ENCODE assay signal across 8 cellular contexts in genomic region chr1:100400332-100400933, GRCh38. TPM values are rescaled to one million over a fixed set of nuclear protein-coding genes. Genes with fewer than 3 reads are reported as not detected.
DNase-seq lines count a peak whose midpoint lies in the region; ATAC-seq, FAIRE-seq and TF ChIP-seq lines count a peak whose summit lies in the region.

No MANE protein-coding gene starts in this region.

- no peaks in the 10 kb centered on the region for H3K27me3 ChIP-seq in astrocyte (ENCODE audit: insufficient read depth, low read length)

- peak; percentile 61 for ATAC-seq in HG02678 (IDR thresholded peaks at IDR 0.05; ENCODE audit: unreplicated experiment)
- no peak for ATAC-seq in GM19035 (IDR thresholded peaks at IDR 0.05; ENCODE audit: unreplicated experiment)

- FAIRE-seq in astrocyte (lab: Jason Lieb, UNC) = no peak

- H4K20me1 ChIP-seq in astrocyte (ENCODE audit: insufficient read depth, low read length) = no peaks in the 10 kb centered on the region

- DNase-seq in DMS53 (lab: John Stamatoyannopoulos, UW) (peak; percentile 66), SK-N-MC (ENCODE audit: low read depth, low spot score) (peak; percentile 28), astrocyte (ENCODE audit: low read depth) (no peak), mucosa of gallbladder (ENCODE audit: low spot score) (peak; percentile 25), HFFc6 (no peak)

- H3K9me3 Mint-ChIP-seq in astrocyte (ENCODE audit: unreplicated experiment) = no peaks in the 10 kb centered on the region
- no peaks in the 10 kb centered on the region for H3K9me3 Mint-ChIP-seq in HFFc6

- H3K36me3 Mint-ChIP-seq in astrocyte (ENCODE audit: low read depth, unreplicated experiment) = no peaks in the 10 kb centered on the region
- H3K36me3 Mint-ChIP-seq in HFFc6 (ENCODE audit: low read depth) = no peaks in the 10 kb centered on the region

- H3K4me1 Mint-ChIP-seq in astrocyte (ENCODE audit: low read depth, unreplicated experiment) (peaks cover 15% of the 10 kb centered on the region), HFFc6 (ENCODE audit: low read depth) (peaks cover 12% of the 10 kb centered on the region)

- H3K9me3 ChIP-seq in SK-N-MC (ENCODE audit: low read depth, low read length) (no peaks in the 10 kb centered on the region), astrocyte (ENCODE audit: insufficient read depth, low read depth, low read length) (no peaks in the 10 kb centered on the region)

- H3K4me2 ChIP-seq in astrocyte (ENCODE audit: low read length) = no peak overlapping the region

- H3K27ac Mint-ChIP-seq in astrocyte (ENCODE audit: unreplicated experiment) (peak overlapping the region; percentile 6), HFFc6 (no peak overlapping the region)

- H3K27me3 Mint-ChIP-seq in astrocyte (ENCODE audit: low read depth, unreplicated experiment) (no peaks in the 10 kb centered on the region), HFFc6 (ENCODE audit: insufficient read depth) (no peaks in the 10 kb centered on the region)

- TF ChIP-seq CTCF in astrocyte (IDR thresholded peaks at IDR 0.05; ENCODE audit: insufficient read depth, low read depth, low read length) (no peak), HFFc6 (IDR thresholded peaks at IDR 0.05) (no peak)

- H3K4me3 Mint-ChIP-seq in astrocyte (ENCODE audit: unreplicated experiment) (no peak overlapping the region), HFFc6 (no peak overlapping the region)

- no peak overlapping the region for H3K9ac ChIP-seq in SK-N-MC (ENCODE audit: insufficient read length)
- H3K9ac ChIP-seq in astrocyte (ENCODE audit: low read length) = no peak overlapping the region

- H2AFZ ChIP-seq in astrocyte (ENCODE audit: low read depth, low read length) = peak overlapping the region; percentile 9

- H3K36me3 ChIP-seq in SK-N-MC (ENCODE audit: insufficient read depth, low read length) = no peaks in the 10 kb centered on the region
- no peaks in the 10 kb centered on the region for H3K36me3 ChIP-seq in astrocyte (ENCODE audit: insufficient read depth, low read length)
- peaks cover 1% of the 10 kb centered on the region for H3K36me3 ChIP-seq in urinary bladder (ENCODE audit: insufficient read depth)

- WGBS in urinary bladder = 64% methylated on average over 2 of the region's 2 CpGs

- H3K4me3 ChIP-seq in SK-N-MC (peak overlapping the region; percentile 44; the same call in 1 of the 2 replicates), astrocyte (ENCODE audit: insufficient read depth, low read depth, low read length) (no peak overlapping the region), urinary bladder (ENCODE audit: low read depth, low read length) (no peak overlapping the region)

- H3K4me1 ChIP-seq in astrocyte (ENCODE audit: insufficient read depth, low read length) (no peaks in the 10 kb centered on the region), urinary bladder (ENCODE audit: insufficient read depth) (no peaks in the 10 kb centered on the region)

- H3K27ac ChIP-seq in SK-N-MC (no peak overlapping the region), astrocyte (ENCODE audit: low read depth, low read length) (no peak overlapping the region), urinary bladder (ENCODE audit: low read depth) (peak overlapping the region; percentile 50)

- no peaks in the 10 kb centered on the region for H3K79me2 ChIP-seq in astrocyte (ENCODE audit: insufficient read depth, low read length)

RNA-seq across cellular contexts. Expression of gene CDC14A, which starts 48.1 kb away (rescaled TPM):
- total RNA-seq in astrocyte (4.9 and 6.3 TPM in 2 replicates), mucosa of gallbladder (7.1 TPM), urinary bladder (29.1 TPM)
- 3.9 TPM for polyA plus RNA-seq in urinary bladder
- total RNA-seq in HFFc6 (2021; fragmentation: NEBNext Ultra II Directional; extraction: Animal tissue kit (Norgen Biotek cat#: 25700)) = 1 to 10 TPM; 2.4 to 5.1 (median 3.0) TPM

Comparison
In these comparisons a context has a peak if more than half of its experiments do, and no peak if none do; other contexts are left out.
1. DNase-seq: peak in DMS53 (single experiment), SK-N-MC (single experiment) and mucosa of gallbladder (single experiment); none in astrocyte (single experiment) and HFFc6 (single experiment).